ENCODE assay signal across 8 cellular contexts in genomic region chr2:26970244-26970927, GRCh38. TPM values are rescaled to one million over a fixed set of nuclear protein-coding genes. Genes with fewer than 3 reads are reported as not detected.
A peak's percentile ranks its signal among the peaks of the same experiment; 100 is the strongest.
DNase-seq lines count a peak whose midpoint lies in the region; ATAC-seq, FAIRE-seq and TF ChIP-seq lines count a peak whose summit lies in the region.

Gene MAPRE3, plus strand, starts transcription at chr2:26970637. Its CDS starts 51,582 bp downstream, at chr2:27022219.

- CTCF ChIA-PET in activated CD4-positive, alpha-beta memory T cell treated with anti-CD3 and anti-CD28 coated beads, Interleukin-2, amount 10 ng/mL, durations not matched to agents 7 days and 5 days (lab: Charles Lee): interaction anchor here (0.9 to 1.6 kb wide), 3 partner anchors 9 to 12 kb away, joined by 3 to 5 read pairs (median 5); no protein-coding TSS in a partner anchor
- CTCF ChIA-PET in HepG2 (lab: Yijun Ruan, JAX; ENCODE audit: low intra/inter-chr PET ratio, low total read pairs): no interaction called here

- H3K79me2 ChIP-seq in ACC112 (ENCODE audit: control insufficient read depth, insufficient read depth, low read length, unreplicated experiment): peaks cover 6% of the 10 kb centered on the region
- no peaks in the 10 kb centered on the region for H3K79me2 ChIP-seq in HepG2 (ENCODE audit: insufficient read depth, low read length)

- no peak for FAIRE-seq in HepG2 (lab: Jason Lieb, UNC)

- peak within 1 kb of the TSS; percentile 95 for H3K4me2 ChIP-seq in HepG2 (ENCODE audit: low read depth, low read length)

- H3K27ac ChIP-seq in ACC112 (ENCODE audit: low read depth, low read length) (no peak within 1 kb of the TSS; the same call in 1 of the 2 replicates), dorsolateral prefrontal cortex (peak within 1 kb of the TSS in 55 of 59 donors; percentile 24 to 91 (median 76)), HepG2 (ENCODE audit: extremely low read length, insufficient read depth, low read length) (no peak within 1 kb of the TSS)

- POLR2A ChIA-PET in activated CD4-positive, alpha-beta memory T cell treated with anti-CD3 and anti-CD28 coated beads, Interleukin-2, amount 10 ng/mL, durations not matched to agents 7 days and 5 days (lab: Charles Lee): interaction anchor here (0.7 kb wide), 1 partner anchor 937 kb away, joined by 3 read pairs; no protein-coding TSS in a partner anchor
- POLR2A ChIA-PET in HepG2 (lab: Yijun Ruan, JAX): no interaction called here

- H4K20me1 ChIP-seq in HepG2 (ENCODE audit: insufficient read depth, low read length): no peaks in the 10 kb centered on the region

- intact Hi-C loops in dorsolateral prefrontal cortex (cut with DNase I) (loop anchor here (5.0 to 10.0 kb wide), 2 partner anchors 102 to 1586 kb away; partner anchors contain the start of gene OST4 (in 1 of the 2)), HepG2 (cut with micrococcal nuclease; ENCODE audit: unreplicated experiment) (no loop called here)

- no peak for TF ChIP-seq RAD21 in HepG2 (CRISPR knock-in tag; IDR thresholded peaks at IDR 0.05)

- in situ Hi-C loops in HepG2 (cut with HindIII; ENCODE audit: extremely low pct_ligation_motif_present, low pct_unique_long_range_greater_than_20kb): no loop called here

- H2AFZ ChIP-seq in ACC112 (ENCODE audit: low read length, unreplicated experiment): peak within 1 kb of the TSS; percentile 85
- H2AFZ ChIP-seq in HepG2 (ENCODE audit: low read length): no peak within 1 kb of the TSS

- H3K4me1 Mint-ChIP-seq in activated CD4-positive, alpha-beta memory T cell treated with anti-CD3 and anti-CD28 coated beads, Interleukin-2, amount 10 ng/mL, durations not matched to agents 7 days and 5 days: peaks cover 21% of the 10 kb centered on the region

- peak in 11 of 56 donors; percentile 5 to 34 (median 19) for TF ChIP-seq CTCF in dorsolateral prefrontal cortex (IDR thresholded peaks at IDR 0.05 in 54 of 56, conservative IDR thresholded peaks at IDR 0.05 in 2 of 56; ENCODE audit: low read depth in 1 of 56, partially characterized antibody in 56 of 56)
- TF ChIP-seq CTCF in HepG2 (CRISPR knock-in tag; IDR thresholded peaks at IDR 0.05): no peak

- H3K4me1 ChIP-seq in ACC112 (ENCODE audit: control insufficient read depth, insufficient read depth, low read length, unreplicated experiment) (peaks cover 9% of the 10 kb centered on the region), HepG2 (ENCODE audit: insufficient read depth, low read length) (peaks cover 13% of the 10 kb centered on the region)

- no peak within 1 kb of the TSS for H3K27ac Mint-ChIP-seq in activated CD4-positive, alpha-beta memory T cell treated with anti-CD3 and anti-CD28 coated beads, Interleukin-2, amount 10 ng/mL, durations not matched to agents 7 days and 5 days

- H3K9me3 Mint-ChIP-seq in activated CD4-positive, alpha-beta memory T cell treated with anti-CD3 and anti-CD28 coated beads, Interleukin-2, amount 10 ng/mL, durations not matched to agents 7 days and 5 days: no peaks in the 10 kb centered on the region

- H3K27me3 ChIP-seq in ACC112 (ENCODE audit: insufficient read depth, low read length) (peaks cover 18% of the 10 kb centered on the region), dorsolateral prefrontal cortex (no peaks in the 10 kb centered on the region), HepG2 (ENCODE audit: control insufficient read depth in 1 of 2, insufficient read depth in 2 of 2, low read length in 2 of 2) (peaks cover 0 to 56% of the 10 kb centered on the region in 2 experiments; a peak in 4 of 5 replicates)

- no peak within 1 kb of the TSS; the same call in 1 of the 2 replicates for H3K9ac ChIP-seq in HepG2 (ENCODE audit: insufficient read depth, low read depth, low read length)

- 2% methylated on average over 31 of the region's 69 CpGs for WGBS in HepG2 (ENCODE audit: low lambda C conversion rate)

- no peaks in the 10 kb centered on the region for H3K9me3 ChIP-seq in HepG2 (ENCODE audit: low read length)

- H3K4me3 ChIP-seq in ACC112 (ENCODE audit: low read depth, low read length): peak within 1 kb of the TSS; percentile 93
- H3K4me3 ChIP-seq in dorsolateral prefrontal cortex: peak within 1 kb of the TSS; percentile 61 to 96 (median 84)
- H3K4me3 ChIP-seq in HepG2 (replicated peaks in 1 of 3; ENCODE audit: insufficient read depth in 1 of 3, low read depth in 2 of 3, low read length in 3 of 3): peak within 1 kb of the TSS; percentile 48 to 75 (median 61); a peak in 5 of 6 replicates

- peak within 1 kb of the TSS; percentile 63 for H3K4me3 Mint-ChIP-seq in activated CD4-positive, alpha-beta memory T cell treated with anti-CD3 and anti-CD28 coated beads, Interleukin-2, amount 10 ng/mL, durations not matched to agents 7 days and 5 days

- no peaks in the 10 kb centered on the region for H3K36me3 Mint-ChIP-seq in activated CD4-positive, alpha-beta memory T cell treated with anti-CD3 and anti-CD28 coated beads, Interleukin-2, amount 10 ng/mL, durations not matched to agents 7 days and 5 days (ENCODE audit: low read depth)

- peak; percentile 68 for ATAC-seq in GM19043 (IDR thresholded peaks at IDR 0.05; ENCODE audit: low read depth, unreplicated experiment)
- peak; percentile 65 for ATAC-seq in HG03469 (IDR thresholded peaks at IDR 0.05; ENCODE audit: unreplicated experiment)
- peak; percentile 94 for ATAC-seq in HepG2

- TF ChIP-seq EP300 in HepG2 (IDR thresholded peaks at IDR 0.05; ENCODE audit: low read depth in 2 of 2, low read length in 2 of 2): no peak
- TF ChIP-seq EP300 in HepG2 (CRISPR knock-in tag; IDR thresholded peaks at IDR 0.05; ENCODE audit: borderline replicate concordance): no peak

- H3K27me3 Mint-ChIP-seq in activated CD4-positive, alpha-beta memory T cell treated with anti-CD3 and anti-CD28 coated beads, Interleukin-2, amount 10 ng/mL, durations not matched to agents 7 days and 5 days: peaks cover 42% of the 10 kb centered on the region

- TF ChIP-seq POLR2A in HepG2 (IDR thresholded peaks at IDR 0.05; ENCODE audit: insufficient read depth in 1 of 2, low read depth in 2 of 2, low read length in 2 of 2): no peak

- H3K36me3 ChIP-seq in ACC112 (ENCODE audit: insufficient read depth, low read length): no peaks in the 10 kb centered on the region
- no peaks in the 10 kb centered on the region for H3K36me3 ChIP-seq in HepG2 (replicated peaks in 1 of 2; ENCODE audit: control insufficient read depth in 1 of 2, insufficient read depth in 2 of 2, low read length in 2 of 2)

- peak; percentile 100 for DNase-seq in NCI-H748 (lab: John Stamatoyannopoulos, UW; ENCODE audit: unreplicated experiment)
- DNase-seq in activated CD4-positive, alpha-beta memory T cell treated with anti-CD3 and anti-CD28 coated beads, Interleukin-2, amount 10 ng/mL, durations not matched to agents 7 days and 5 days: peak; percentile 78
- peak; percentile 80 to 94 (median 90) for DNase-seq in dorsolateral prefrontal cortex
- DNase-seq in HepG2 (ENCODE audit: low spot score): peak; percentile 51
- DNase-seq in stimulated activated CD4-positive, alpha-beta T cell treated with anti-CD3 and anti-CD28 coated beads, Interleukin-2, amount 100 ng/mL, for 48 hours: peak; percentile 69 to 76

- BruUV-seq in HepG2 (replicated peaks; lab: Mats Ljungman, UMichigan): no TSS peak

RNA-seq across cellular contexts. Expression of gene MAPRE3, which starts in this region (rescaled TPM):
- total RNA-seq in activated CD4-positive, alpha-beta memory T cell treated with anti-CD3 and anti-CD28 coated beads, Interleukin-2, amount 10 ng/mL, durations not matched to agents 7 days and 5 days: 1 to 10 TPM; 2.7 TPM
- 100 to 1,000 TPM in 119 of 120 experiments, 10 to 100 TPM in 1; 97.4 to 247 (median 192) TPM for total RNA-seq in dorsolateral prefrontal cortex
- 0.20 and 0.31 TPM in 2 replicates for total RNA-seq in HepG2 (2016; rRNA removed; fragmentation: Illumina TruSeq; extraction: Trizol)
- 0.18 TPM in 1 of 2 replicates, not detected in the other for total RNA-seq in HepG2 (2016; cell fraction: cytosol; rRNA removed; fragmentation: Illumina TruSeq; extraction: Trizol; ENCODE audit: low read depth)
- total RNA-seq in HepG2 (2016; cell fraction: insoluble cytoplasmic fraction; rRNA removed; fragmentation: Illumina TruSeq; extraction: Trizol): 0.15 and 0.19 TPM in 2 replicates
- total RNA-seq in HepG2 (2016; cell fraction: membrane; rRNA removed; fragmentation: Illumina TruSeq; extraction: Trizol): 0.15 and 0.24 TPM in 2 replicates
- 0.60 and 0.99 TPM in 2 replicates for total RNA-seq in HepG2 (2016; cell fraction: nucleus; rRNA removed; fragmentation: Illumina TruSeq; extraction: Trizol)
- 0.73 and 0.91 TPM in 2 replicates for polyA plus RNA-seq in HepG2 (2011; rRNA removed)
- polyA plus RNA-seq in HepG2 (2011; cell fraction: cytosol; rRNA removed): 0.34 and 0.65 TPM in 2 replicates
- polyA plus RNA-seq in HepG2 (2011; cell fraction: nucleus; rRNA removed): 3.3 and 5.1 TPM in 2 replicates
- 0.91 and 2.1 TPM in 2 replicates for polyA plus RNA-seq in HepG2 (2012)
- 0.11 and 0.17 TPM in 2 replicates for polyA plus RNA-seq in HepG2 (2016; cell fraction: cytosol; fragmentation: Illumina TruSeq; extraction: Trizol; ENCODE audit: low read depth)
- polyA plus RNA-seq in HepG2 (2016; cell fraction: insoluble cytoplasmic fraction; fragmentation: Illumina TruSeq; extraction: Trizol; ENCODE audit: low read depth): 0.59 and 0.88 TPM in 2 replicates
- 0.28 and 0.30 TPM in 2 replicates for polyA plus RNA-seq in HepG2 (2016; cell fraction: membrane; fragmentation: Illumina TruSeq; extraction: Trizol; ENCODE audit: low read depth)
- polyA plus RNA-seq in HepG2 (2016; cell fraction: nucleus; fragmentation: Illumina TruSeq; extraction: Trizol; ENCODE audit: insufficient read depth, low read depth): 1.8 and 2.0 TPM in 2 replicates
- polyA minus RNA-seq in HepG2 (2011; rRNA and poly(A)+ RNA removed; ENCODE audit: low replicate concordance): 0.44 and 3.1 TPM in 2 replicates
- polyA minus RNA-seq in HepG2 (2011; cell fraction: cytosol; rRNA and poly(A)+ RNA removed): 0.69 TPM in 1 of 2 replicates, not detected in the other
- 0.99 TPM in 1 of 2 replicates, not detected in the other for polyA minus RNA-seq in HepG2 (2011; cell fraction: nucleus; rRNA and poly(A)+ RNA removed)

Comparison
In these comparisons a context has a peak if more than half of its experiments do, and no peak if none do; other contexts are left out.
1. RNA of gene MAPRE3 (total RNA-seq): 97.4 to 247 TPM in dorsolateral prefrontal cortex; 2.7 TPM in activated CD4-positive, alpha-beta memory T cell treated with anti-CD3 and anti-CD28 coated beads, Interleukin-2, amount 10 ng/mL, durations not matched to agents 7 days and 5 days and 0.15 to 0.99 TPM in HepG2; every median in the first group is over 10 times any median in the second.
2. H3K27ac ChIP-seq: peak in dorsolateral prefrontal cortex (55 of 59); none in ACC112 (single experiment) and HepG2 (single experiment).
3. Peak in every context shown above with its lines, with median percentiles within 50 percentile points of each other: H3K4me3 ChIP-seq, ATAC-seq and DNase-seq.